In genomic region chr1:200890818-200891773, GRCh38 we compare ENCODE assay signal across 9 cellular contexts. TPM values are rescaled to one million over a fixed set of nuclear protein-coding genes. Genes with fewer than 3 reads are reported as not detected.
DNase-seq lines count a peak whose midpoint lies in the region; ATAC-seq, FAIRE-seq and TF ChIP-seq lines count a peak whose summit lies in the region.
"Had no signal": no experiment of that assay in that cellular context is flagged by ENCODE, and none has a peak within 500 bp of the region (broad histone marks: within the 10 kb centered on the region; RNA-seq: fewer than 3 reads in every experiment).

No MANE protein-coding gene starts in this region.

- H3K9me3 ChIP-seq in GM12878 (replicated peaks; ENCODE audit: control insufficient read depth, insufficient read depth, low read length) (no peaks in the 10 kb centered on the region), smooth muscle cell (replicated peaks; ENCODE audit: low read depth) (no peaks in the 10 kb centered on the region)

- no peaks in the 10 kb centered on the region for H3K27me3 ChIP-seq in GM12878 (replicated peaks in 1 of 2; ENCODE audit: control insufficient read depth in 2 of 2, insufficient read depth in 2 of 2, low read length in 1 of 2)
- H3K27me3 ChIP-seq in smooth muscle cell (ENCODE audit: low read depth), result no peaks in the 10 kb centered on the region

- WGBS in GM12878 (ENCODE audit: insufficient coverage, insufficient replicate concordance, low lambda C conversion rate, missing lambda C conversion rate), result 30% methylated on average over 57 of the region's 72 CpGs
- 2% methylated on average over 57 of the region's 72 CpGs for WGBS in smooth muscle cell (ENCODE audit: low lambda C conversion rate)

- H3K27ac ChIP-seq in GM12878 (ENCODE audit: control insufficient read depth, insufficient read depth) (peak overlapping the region; percentile 69; the same call in 1 of the 2 replicates), smooth muscle cell (ENCODE audit: low read depth) (peak overlapping the region; percentile 83)

- CTCF ChIA-PET in GM12878 (lab: Yijun Ruan, JAX), result interaction anchor here (0.7 to 10.0 kb wide), 16 partner anchors 12 to 269 kb away, joined by 3 to 131 read pairs (median 6); partner anchors contain the start of gene DDX59

- ATAC-seq in GM12878 (peak; percentile 5), HG02981 (IDR thresholded peaks at IDR 0.05; ENCODE audit: unreplicated experiment) (no peak)

- H4K20me1 ChIP-seq in GM12878 (ENCODE audit: control insufficient read depth, insufficient read depth) (no peaks in the 10 kb centered on the region), smooth muscle cell (ENCODE audit: low read depth) (no peaks in the 10 kb centered on the region)

- RAD21 ChIA-PET in GM12878 (lab: Charles Lee; ENCODE audit: unreplicated experiment), result interaction anchor here (0.5 to 11.2 kb wide), 16 partner anchors 11 to 269 kb away, joined by 3 to 139 read pairs (median 6); partner anchors contain the start of gene DDX59

- peak; percentile 35 for FAIRE-seq in GM12878 (lab: Jason Lieb, UNC)

- intact Hi-C loops in GM12878 (cut with micrococcal nuclease; ENCODE audit: unreplicated experiment), result loop anchor here (5.0 kb wide), 1 partner anchor 131 kb away; the partner anchor contains the start of gene KIF21B

- H3F3A ChIP-seq in smooth muscle cell (ENCODE audit: low read depth), result peaks cover 8% of the 10 kb centered on the region

- TF ChIP-seq EP300 in GM12878 (IDR thresholded peaks at IDR 0.05; ENCODE audit: borderline replicate concordance in 1 of 2, control insufficient read depth in 1 of 2, low read depth in 2 of 2, low read length in 2 of 2), result no peak

- peak; percentile 26; the same call in 1 of the 2 replicates for TF ChIP-seq RAD21 in GM12878 (IDR thresholded peaks at IDR 0.05; ENCODE audit: insufficient read depth, low read depth, low read length)

- TF ChIP-seq CTCF in AG09319 (IDR thresholded peaks at IDR 0.05; ENCODE audit: low read depth, low read length) (peak; percentile 48), GM12872 (IDR thresholded peaks at IDR 0.05; ENCODE audit: insufficient read depth, low read depth, low read length) (peak; percentile 82), GM12878 (IDR thresholded peaks at IDR 0.05 in 2 of 3, conservative IDR thresholded peaks at IDR 0.05 in 1 of 3; ENCODE audit: control insufficient read depth in 2 of 3, extremely low read depth in 1 of 3, insufficient read depth in 1 of 3, low read depth in 3 of 3, low read length in 3 of 3) (peak; percentile 42 to 58 (median 47)), smooth muscle cell (IDR thresholded peaks at IDR 0.05; ENCODE audit: borderline replicate concordance, insufficient read depth, poor library complexity, severe bottlenecking) (peak; percentile 63)

- peak overlapping the region; percentile 90 for H2AFZ ChIP-seq in GM12878 (ENCODE audit: control insufficient read depth, low read depth, low read length)
- peak overlapping the region; percentile 97 for H2AFZ ChIP-seq in smooth muscle cell (ENCODE audit: low read depth)

- DNase-seq in AG09319 (ENCODE audit: extremely low read depth, low read depth) (no peak), NCI-H2171 (lab: John Stamatoyannopoulos, UW) (peak; percentile 44), GM12878 (ENCODE audit: low read depth, low spot score) (no peak), iPS-NIHi11 (ENCODE audit: low spot score) (peak; percentile 80), smooth muscle cell (lab: John Stamatoyannopoulos, UW; ENCODE audit: unreplicated experiment) (peak; percentile 43), NCI-H1417 treated with DMSO at 0.1 percent for 48 hours (lab: John Stamatoyannopoulos, UW) (no peak)

- in situ Hi-C loops in GM12878 (cut with MboI), result no loop called here

- SMC1A ChIA-PET in GM12878 (lab: Charles Lee; ENCODE audit: uncharacterized antibody, unreplicated experiment), result interaction anchor here (0.9 to 12.2 kb wide), 11 partner anchors 12 to 269 kb away, joined by 3 to 193 read pairs (median 6); no protein-coding TSS in a partner anchor

- BruUV-seq in GM12878 (replicated peaks; lab: Mats Ljungman, UMichigan), result no TSS peak

- H3K36me3 ChIP-seq in GM12878 (ENCODE audit: control insufficient read depth in 2 of 2, insufficient read depth in 2 of 2, low read length in 1 of 2) (no peaks in the 10 kb centered on the region), smooth muscle cell (ENCODE audit: low read depth) (no peaks in the 10 kb centered on the region)

- H3K4me3 ChIP-seq in GM12878, result peak overlapping the region; percentile 45
- peak overlapping the region; percentile 73 for H3K4me3 ChIP-seq in smooth muscle cell

- peak overlapping the region; percentile 90 for H3K4me2 ChIP-seq in GM12878 (ENCODE audit: control insufficient read depth, insufficient read depth)
- H3K4me2 ChIP-seq in smooth muscle cell, result peak overlapping the region; percentile 92

- H3K9ac ChIP-seq in GM12878 (ENCODE audit: control insufficient read depth, insufficient read depth, low read length) (peak overlapping the region; percentile 76), smooth muscle cell (ENCODE audit: low read depth) (peak overlapping the region; percentile 99)

- H3K79me2 ChIP-seq in GM12878 (ENCODE audit: control insufficient read depth, insufficient read depth, low read length) (no peaks in the 10 kb centered on the region; the same call in none of the 2 replicates), smooth muscle cell (ENCODE audit: low read depth) (peaks cover 9% of the 10 kb centered on the region)

- H3K4me1 ChIP-seq in GM12878 (ENCODE audit: control insufficient read depth, insufficient read depth, low read length) (peaks cover 61% of the 10 kb centered on the region), smooth muscle cell (ENCODE audit: low read depth) (peaks cover 53% of the 10 kb centered on the region)

- POLR2A ChIA-PET in GM12878 (lab: Charles Lee), result interaction anchor here (0.7 to 6.3 kb wide), 8 partner anchors 13 to 130 kb away, joined by 3 to 60 read pairs (median 7); no protein-coding TSS in a partner anchor

- peak; percentile 53; the same call in 1 of the 2 replicates for TF ChIP-seq POLR2A in GM12878 (IDR thresholded peaks at IDR 0.05; ENCODE audit: low read depth, low read length)

TF ChIP-seq in GM12878, 131 proteins besides CTCF, POLR2A, EP300 and RAD21 (continues in another document):
- TF ChIP-seq JUND (IDR thresholded peaks at IDR 0.05; ENCODE audit: low read depth, low read length) (peak; percentile 95), SMC3 (IDR thresholded peaks at IDR 0.05; ENCODE audit: borderline replicate concordance, low read length) (peak; percentile 28; the same call in 1 of the 2 replicates), SREBF1 (IDR thresholded peaks at IDR 0.05; ENCODE audit: low read length) (peak; percentile 88), KAT2A (conservative IDR thresholded peaks at IDR 0.05; ENCODE audit: control insufficient read depth, low read depth, low read length) (no peak), NR2F1 (conservative IDR thresholded peaks at IDR 0.05) (peak; percentile 63; the same call in 1 of the 2 replicates), BACH1 (IDR thresholded peaks at IDR 0.05; ENCODE audit: borderline replicate concordance) (no peak), EED (IDR thresholded peaks at IDR 0.05; ENCODE audit: low read depth) (peak; percentile 2; the same call in 1 of the 2 replicates), SPI1 (IDR thresholded peaks at IDR 0.05; ENCODE audit: borderline replicate concordance, insufficient read depth, low read depth, low read length) (no peak), EZH2 (IDR thresholded peaks at IDR 0.05; ENCODE audit: borderline replicate concordance, control insufficient read depth, low read depth, low read length) (no peak), SIN3A (IDR thresholded peaks at IDR 0.05; ENCODE audit: low read depth, low read length) (no peak), CBX5 (IDR thresholded peaks at IDR 0.05; ENCODE audit: low read depth) (no peak), HDAC2 (IDR thresholded peaks at IDR 0.05) (no peak), NRF1 (conservative IDR thresholded peaks at IDR 0.05; ENCODE audit: low read depth, low read length) (no peak), ZNF274 (IDR thresholded peaks at IDR 0.05; ENCODE audit: insufficient read depth, insufficient read length) (no peak)

RNA-seq across cellular contexts. Expression of gene INAVA, which starts 3.6 kb away (rescaled TPM):
- 50.9 and 53.6 TPM in 2 replicates for total RNA-seq in GM12878 (2013; cell fraction: nucleolus; rRNA removed)
- total RNA-seq in GM12878 (2014; rRNA removed) (9.8 and 13.0 TPM in 2 replicates), GM12878 (2014; rRNA removed; fragmentation: Illumina TruSeq; extraction: Trizol) (3.9 and 4.4 TPM in 2 replicates), GM12878 (2021) (14.0 and 14.8 TPM in 2 replicates), smooth muscle cell (9.5 and 16.9 TPM in 2 replicates)
- 1.6 TPM for polyA plus RNA-seq in GM12878 (2011; ENCODE audit: low read depth)
- polyA plus RNA-seq in GM12878 (2011; rRNA removed) (8.1 and 12.9 TPM in 2 replicates), GM12878 (2014; fragmentation: Illumina TruSeq; extraction: Trizol) (7.5 and 9.2 TPM in 2 replicates), GM12878 (2014; fragmentation: Nextera tagmentation; extraction: Ambion mirVana) (1 to 10 TPM; 7.0 to 9.9 TPM), GM12878 (2014; rRNA removed) (12.2 and 15.4 TPM in 2 replicates), GM12878 (2016; fragmentation: Nextera tagmentation; extraction: Ambion mirVana) (1 to 10 TPM; 3.6 to 5.3 TPM), smooth muscle cell (10.1 and 14.9 TPM in 2 replicates)
- polyA plus RNA-seq in GM12878 (2011; cell fraction: cytosol; rRNA removed), result 18.6 and 22.9 TPM in 2 replicates
- polyA plus RNA-seq in GM12878 (2011; cell fraction: nucleus; rRNA removed), result 40.8 and 44.8 TPM in 2 replicates
- 2.3 and 4.3 TPM in 2 replicates for polyA plus RNA-seq in GM12878 (2012)
- polyA minus RNA-seq in GM12878 (2011; rRNA and poly(A)+ RNA removed), result 8.8 and 10.5 TPM in 2 replicates
- polyA minus RNA-seq in GM12878 (2011; cell fraction: cytosol; rRNA and poly(A)+ RNA removed), result 7.1 and 7.9 TPM in 2 replicates
- polyA minus RNA-seq in GM12878 (2011; cell fraction: nucleus; rRNA and poly(A)+ RNA removed), result 7.9 and 9.5 TPM in 2 replicates
- total RNA-seq: SK-MEL-5 had no signal

RNA-seq across cellular contexts. Expression of gene GPR25, which starts 18.3 kb away (rescaled TPM):
- 0.33 TPM in 1 of 2 replicates, not detected in the other for total RNA-seq in GM12878 (2013; cell fraction: nucleolus; rRNA removed)
- not detected in 2 replicates for total RNA-seq in GM12878 (2014; rRNA removed)
- total RNA-seq in GM12878 (2014; rRNA removed; fragmentation: Illumina TruSeq; extraction: Trizol), result not detected in 2 replicates
- not detected in 2 replicates for total RNA-seq in GM12878 (2021)
- not detected for polyA plus RNA-seq in GM12878 (2011; ENCODE audit: low read depth)
- polyA plus RNA-seq in GM12878 (2011; rRNA removed), result not detected in 2 replicates
- polyA plus RNA-seq in GM12878 (2011; cell fraction: cytosol; rRNA removed), result 0.06 and 0.13 TPM in 2 replicates
- polyA plus RNA-seq in GM12878 (2011; cell fraction: nucleus; rRNA removed), result 0.42 TPM in 2 replicates
- 0.18 and 0.22 TPM in 2 replicates for polyA plus RNA-seq in GM12878 (2012)
- not detected in 2 replicates for polyA plus RNA-seq in GM12878 (2014; fragmentation: Illumina TruSeq; extraction: Trizol)
- polyA plus RNA-seq in GM12878 (2014; fragmentation: Nextera tagmentation; extraction: Ambion mirVana), result not detected
- not detected in 2 replicates for polyA plus RNA-seq in GM12878 (2014; rRNA removed)
- not detected for polyA plus RNA-seq in GM12878 (2016; fragmentation: Nextera tagmentation; extraction: Ambion mirVana)
- polyA minus RNA-seq in GM12878 (2011; rRNA and poly(A)+ RNA removed), result not detected in 2 replicates
- not detected in 2 replicates for polyA minus RNA-seq in GM12878 (2011; cell fraction: cytosol; rRNA and poly(A)+ RNA removed)
- polyA minus RNA-seq in GM12878 (2011; cell fraction: nucleus; rRNA and poly(A)+ RNA removed), result 0.48 TPM in 1 of 2 replicates, not detected in the other
- not detected in 2 replicates for total RNA-seq in smooth muscle cell
- polyA plus RNA-seq in smooth muscle cell, result not detected in 2 replicates
- total RNA-seq: SK-MEL-5 had no signal

Comparison
In these comparisons a context has a peak if more than half of its experiments do, and no peak if none do; other contexts are left out.
1. DNase-seq: peak in NCI-H2171 (single experiment), iPS-NIHi11 (single experiment) and smooth muscle cell (single experiment); none in AG09319 (single experiment), GM12878 (single experiment) and NCI-H1417 treated with DMSO at 0.1 percent for 48 hours (single experiment).
2. Peak in every context shown above with its lines, with median percentiles within 50 percentile points of each other: CTCF ChIP-seq.